Comparison of ENCODE assay signal across 8 cellular contexts in genomic region chr5:151151263-151151660, GRCh38. TPM values are rescaled to one million over a fixed set of nuclear protein-coding genes. Genes with fewer than 3 reads are reported as not detected.
DNase-seq lines count a peak whose midpoint lies in the region; ATAC-seq and TF ChIP-seq lines count a peak whose summit lies in the region.

No MANE protein-coding gene starts in this region.

- no peak for TF ChIP-seq CTCF in heart right ventricle (IDR thresholded peaks at IDR 0.05)
- TF ChIP-seq CTCF in gastrocnemius medialis (IDR thresholded peaks at IDR 0.05 in 4 of 5, conservative IDR thresholded peaks at IDR 0.05 in 1 of 5) = no peak

- H3K27ac Mint-ChIP-seq in T-helper 17 cell = peak overlapping the region; percentile 98

- peaks cover 31 to 100% (median 89%) of the 10 kb centered on the region in 9 donors for H3K4me1 ChIP-seq in heart right ventricle
- H3K4me1 ChIP-seq in gastrocnemius medialis = peaks cover 70 to 71% of the 10 kb centered on the region in 2 donors
- peaks cover 3 to 4% of the 10 kb centered on the region in 2 donors for H3K4me1 ChIP-seq in aorta (ENCODE audit: control insufficient read depth in 1 of 2, insufficient read depth in 2 of 2, low read length in 2 of 2)

- H3K27me3 Mint-ChIP-seq in T-helper 17 cell = no peaks in the 10 kb centered on the region

- intact Hi-C loops in heart right ventricle (cut with DNase I) = no loop called here
- intact Hi-C loops in gastrocnemius medialis (cut with DNase I; ENCODE audit: low total_unique reads) = no loop called here
- intact Hi-C loops in aorta (cut with DNase I) = no loop called here

- H3K4me3 Mint-ChIP-seq in T-helper 17 cell = peak overlapping the region; percentile 85

- 11 to 30% methylated on average over 2 of the region's 2 CpGs for WGBS in heart right ventricle, 2 donors
- 1 to 2% methylated on average over 2 of the region's 2 CpGs for WGBS in aorta, 2 donors

- in situ Hi-C loops in gastrocnemius medialis (cut with MboI; ENCODE audit: low sequenced_read_pairs in 4 of 4) = no loop called here

- H3K27ac ChIP-seq in heart right ventricle = peak overlapping the region; percentile 23 to 92 (median 62)
- H3K27ac ChIP-seq in gastrocnemius medialis = peak overlapping the region; percentile 58 to 68 (median 64)
- peak overlapping the region in 1 of 2 donors; percentile 64 for H3K27ac ChIP-seq in aorta (ENCODE audit: low read depth in 1 of 2, low read length in 2 of 2)

- H3K36me3 Mint-ChIP-seq in T-helper 17 cell (ENCODE audit: low read depth) = peaks cover 5% of the 10 kb centered on the region

- no peak for DNase-seq in T-helper 17 cell
- no peak for DNase-seq in heart right ventricle
- DNase-seq in gastrocnemius medialis = no peak
- no peak for DNase-seq in aorta
- DNase-seq in HK-2 (ENCODE audit: unreplicated experiment) = no peak
- DNase-seq in amygdala (lab: John Stamatoyannopoulos, UW) = no peak

- no peak for ATAC-seq in T-helper 17 cell
- no peak for ATAC-seq in heart right ventricle
- no peak for ATAC-seq in gastrocnemius medialis
- no peak for ATAC-seq in aorta (ENCODE audit: low FRiP score)
- ATAC-seq in GM18517 (IDR thresholded peaks at IDR 0.05; ENCODE audit: unreplicated experiment) = no peak

- TF ChIP-seq POLR2A in gastrocnemius medialis (IDR thresholded peaks at IDR 0.05) = no peak

- H3K36me3 ChIP-seq in heart right ventricle (peaks cover 0 to 31% (median 3%) of the 10 kb centered on the region in 9 donors), gastrocnemius medialis (no peaks in the 10 kb centered on the region), aorta (ENCODE audit: control insufficient read depth in 1 of 2, insufficient read depth in 2 of 2, low read length in 1 of 2) (no peaks in the 10 kb centered on the region)

- peaks cover 87% of the 10 kb centered on the region for H3K4me1 Mint-ChIP-seq in T-helper 17 cell

- H3K4me3 ChIP-seq in GM08714 (ENCODE audit: low read length) = peak overlapping the region; percentile 4; the same call in 1 of the 2 replicates
- H3K4me3 ChIP-seq in heart right ventricle = no peak overlapping the region
- H3K4me3 ChIP-seq in gastrocnemius medialis = no peak overlapping the region
- no peak overlapping the region for H3K4me3 ChIP-seq in aorta (ENCODE audit: low read length in 2 of 2)

- no peaks in the 10 kb centered on the region for H3K9me3 ChIP-seq in T-helper 17 cell (ENCODE audit: control insufficient read depth, low read length, poor library complexity, severe bottlenecking)
- H3K9me3 ChIP-seq in heart right ventricle = no peaks in the 10 kb centered on the region
- no peaks in the 10 kb centered on the region for H3K9me3 ChIP-seq in gastrocnemius medialis
- H3K9me3 ChIP-seq in aorta (ENCODE audit: control insufficient read depth, low read length) = no peaks in the 10 kb centered on the region

- H3K27me3 ChIP-seq in heart right ventricle (no peaks in the 10 kb centered on the region), gastrocnemius medialis (no peaks in the 10 kb centered on the region), aorta (ENCODE audit: control insufficient read depth in 1 of 2, insufficient read depth in 2 of 2, low read length in 1 of 2) (no peaks in the 10 kb centered on the region)

RNA-seq across cellular contexts. Expression of gene ANXA6, which starts 6.3 kb away (rescaled TPM):
- 100 to 1,000 TPM; 258 to 307 TPM for total RNA-seq in T-helper 17 cell
- 100 to 1,000 TPM; 182 to 275 (median 219) TPM for total RNA-seq in heart right ventricle
- 100 to 1,000 TPM; 137 to 162 TPM for polyA plus RNA-seq in heart right ventricle
- total RNA-seq in gastrocnemius medialis = 100 to 1,000 TPM in 3 of 4 donors, 10 to 100 TPM in 1; 91.6 to 164 (median 142) TPM
- 100 to 1,000 TPM; 277 to 284 TPM for total RNA-seq in aorta
- 100 to 1,000 TPM in 1 of 2 donors, 10 to 100 TPM in 1; 93.4 to 187 TPM for polyA plus RNA-seq in aorta
